Comparison of ENCODE assay signal across 12 cellular contexts in the genomic region with DNA sequence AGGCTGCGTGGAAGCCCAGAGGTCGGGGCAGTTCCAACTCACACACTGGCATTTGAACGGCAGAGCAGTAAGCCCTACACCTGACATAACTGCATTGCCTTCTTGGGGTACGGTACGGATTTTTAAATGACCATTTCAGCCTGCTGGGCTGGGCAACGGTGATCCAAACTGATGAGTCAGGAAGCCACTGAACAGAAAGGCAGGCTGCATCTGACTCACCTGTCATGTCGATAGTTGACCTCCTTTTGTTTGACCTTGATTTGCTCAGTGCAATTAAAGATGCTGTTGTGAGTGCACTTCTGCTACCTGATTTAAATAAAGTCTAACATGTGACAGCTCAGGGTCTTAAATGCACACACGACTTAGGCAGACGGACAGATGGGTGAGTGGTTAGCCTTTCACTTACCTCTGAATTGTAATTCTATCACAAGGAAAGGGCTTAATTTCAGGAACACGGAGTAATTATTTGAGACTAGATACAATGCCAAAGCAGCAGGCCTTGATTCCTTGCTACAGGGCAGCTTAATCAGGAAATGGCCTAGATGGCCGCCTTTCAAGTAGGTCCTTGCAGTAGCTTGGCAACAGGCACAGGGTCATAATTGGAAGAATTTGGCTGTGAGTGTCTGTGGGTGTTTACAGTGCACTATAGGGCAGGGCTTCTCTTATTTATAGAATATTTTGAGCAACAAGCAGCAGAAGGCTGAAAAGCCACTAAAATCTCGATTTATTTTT.
DNase-seq lines count a peak whose midpoint lies in the region; ATAC-seq lines count a peak whose summit lies in the region.
"Had no signal": no experiment of that assay in that cellular context is flagged by ENCODE, and none has a peak within 500 bp of the region (broad histone marks: within the 10 kb centered on the region; RNA-seq: fewer than 3 reads in every experiment).

No MANE protein-coding gene starts in this region.

- H3K27ac Mint-ChIP-seq in stimulated activated effector memory CD8-positive, alpha-beta T cell treated with anti-CD3 and anti-CD28 coated beads, Interleukin-12 subunit alpha, Interleukin-12 subunit beta, amount 100 ng/mL, for 72 hours, result peak overlapping the region; percentile 48
- H3K27ac Mint-ChIP-seq: activated CD8-positive, alpha-beta T cell treated with anti-CD3 and anti-CD28 coated beads for 36 hours had no signal

- H3K4me3 Mint-ChIP-seq in stimulated activated effector memory CD8-positive, alpha-beta T cell treated with anti-CD3 and anti-CD28 coated beads, Interleukin-12 subunit alpha, Interleukin-12 subunit beta, amount 100 ng/mL, for 72 hours, result no peak overlapping the region
- H3K4me3 Mint-ChIP-seq: activated CD8-positive, alpha-beta T cell treated with anti-CD3 and anti-CD28 coated beads for 36 hours had no signal

- peak overlapping the region; percentile 11 for H3K27ac ChIP-seq in cingulate gyrus (ENCODE audit: low read depth, low read length)
- H3K27ac ChIP-seq: 22Rv1, brain microvascular endothelial cell, neutrophil had no signal

- ATAC-seq in stimulated activated effector memory CD8-positive, alpha-beta T cell treated with anti-CD3 and anti-CD28 coated beads, Interleukin-12 subunit alpha, Interleukin-12 subunit beta, amount 100 ng/mL, for 72 hours, result peak; percentile 68
- ATAC-seq in HG03135 (IDR thresholded peaks at IDR 0.05; ENCODE audit: unreplicated experiment), result no peak
- ATAC-seq: activated CD8-positive, alpha-beta T cell treated with anti-CD3 and anti-CD28 coated beads for 36 hours had no signal

- peaks cover 87% of the 10 kb centered on the region for H3K4me1 Mint-ChIP-seq in stimulated activated effector memory CD8-positive, alpha-beta T cell treated with anti-CD3 and anti-CD28 coated beads, Interleukin-12 subunit alpha, Interleukin-12 subunit beta, amount 100 ng/mL, for 72 hours

- peaks cover 37% of the 10 kb centered on the region for H3K36me3 Mint-ChIP-seq in stimulated activated effector memory CD8-positive, alpha-beta T cell treated with anti-CD3 and anti-CD28 coated beads, Interleukin-12 subunit alpha, Interleukin-12 subunit beta, amount 100 ng/mL, for 72 hours

- no peaks in the 10 kb centered on the region for H3K9me3 Mint-ChIP-seq in stimulated activated effector memory CD8-positive, alpha-beta T cell treated with anti-CD3 and anti-CD28 coated beads, Interleukin-12 subunit alpha, Interleukin-12 subunit beta, amount 100 ng/mL, for 72 hours
- H3K9me3 Mint-ChIP-seq: activated CD8-positive, alpha-beta T cell treated with anti-CD3 and anti-CD28 coated beads for 36 hours had no signal

- DNase-seq in DMS 273 (lab: John Stamatoyannopoulos, UW; ENCODE audit: unreplicated experiment) (peak; percentile 3), DMS 273 treated with DMSO at 0.1 percent for 48 hours (lab: John Stamatoyannopoulos, UW) (no peak), NCI-H446 treated with DMSO at 0.1 percent for 48 hours (lab: John Stamatoyannopoulos, UW) (peak; percentile 73), NK-92 (lab: John Stamatoyannopoulos, UW; ENCODE audit: unreplicated experiment) (no peak), hepatic stellate cell (ENCODE audit: low spot score) (no peak)
- no peak for DNase-seq in stimulated activated effector memory CD8-positive, alpha-beta T cell treated with anti-CD3 and anti-CD28 coated beads, Interleukin-12 subunit alpha, Interleukin-12 subunit beta, amount 100 ng/mL, for 72 hours (ENCODE audit: low spot score in 2 of 2)
- DNase-seq: activated CD8-positive, alpha-beta T cell treated with anti-CD3 and anti-CD28 coated beads for 36 hours; brain microvascular endothelial cell had no signal

Comparison
In these comparisons a context has a peak if more than half of its experiments do, and no peak if none do; other contexts are left out.
1. DNase-seq: peak in DMS 273 (single experiment) and NCI-H446 treated with DMSO at 0.1 percent for 48 hours (single experiment); none in DMS 273 treated with DMSO at 0.1 percent for 48 hours (single experiment), stimulated activated effector memory CD8-positive, alpha-beta T cell treated with anti-CD3 and anti-CD28 coated beads, Interleukin-12 subunit alpha, Interleukin-12 subunit beta, amount 100 ng/mL, for 72 hours (0 of 2), NK-92 (single experiment) and hepatic stellate cell (single experiment).